ENCODE assay signal across 18 cellular contexts in the genomic region with DNA sequence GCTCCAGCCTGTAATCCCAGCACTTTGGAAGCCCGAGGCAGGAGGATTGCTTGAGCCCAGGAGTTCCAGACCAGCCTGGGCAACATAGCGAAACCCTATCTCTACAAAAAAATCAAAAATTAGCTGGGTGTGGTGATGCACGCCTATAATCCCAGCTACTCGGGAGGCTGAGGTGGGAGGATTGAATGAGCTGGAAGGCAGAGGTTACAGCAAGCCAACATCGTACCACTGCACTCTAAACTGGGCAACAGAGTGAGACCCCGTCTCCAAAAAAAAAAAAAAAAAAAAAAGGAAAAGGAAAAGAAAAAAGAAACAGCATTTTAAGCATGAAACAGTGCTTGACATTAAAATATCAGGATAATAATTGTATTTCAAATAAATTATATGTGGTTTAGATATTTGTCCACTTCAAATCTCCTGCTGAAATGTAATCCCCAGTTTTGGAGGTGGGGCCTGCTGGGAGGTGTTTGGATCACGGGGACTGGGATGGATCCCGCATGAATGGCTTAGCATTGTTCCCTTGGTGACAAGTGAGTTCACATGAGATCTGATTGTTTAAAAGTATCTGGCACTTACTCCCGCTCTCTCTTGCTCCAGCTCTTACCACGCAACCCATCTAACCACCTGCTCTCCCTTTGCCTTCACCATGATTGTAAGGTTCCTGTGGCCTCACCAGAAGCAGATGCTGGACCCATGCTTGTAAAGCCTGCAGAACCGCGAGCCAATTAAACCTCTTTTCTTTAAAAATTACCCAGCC.
DNase-seq lines count a peak whose midpoint lies in the region; ATAC-seq and TF ChIP-seq lines count a peak whose summit lies in the region.
"Had no signal": no experiment of that assay in that cellular context is flagged by ENCODE, and none has a peak within 500 bp of the region (broad histone marks: within the 10 kb centered on the region; RNA-seq: fewer than 3 reads in every experiment).

No MANE protein-coding gene starts in this region.

- intact Hi-C loops in dorsolateral prefrontal cortex (cut with DNase I) = no loop called here

- H3K4me3 Mint-ChIP-seq in stimulated activated naive B cell treated with anti-CD40 and anti-IgM and Interleukin-4, amounts not matched to agents 10 μg/mL and 1 μg/mL and 100 μg/mL, for 72 hours = no peak overlapping the region
- H3K4me3 Mint-ChIP-seq: CD14-positive monocyte had no signal

- H3K4ac ChIP-seq in mesendoderm (ENCODE audit: low read depth, low read length) (no peak overlapping the region), mesenchymal stem cell (ENCODE audit: low read depth in 1 of 2, low read length in 2 of 2) (no peak overlapping the region)

- H3K9me3 ChIP-seq in HEK293 (ENCODE audit: control insufficient read depth, insufficient read depth, low read depth, low read length) (no peaks in the 10 kb centered on the region), mesenchymal stem cell (ENCODE audit: control insufficient read depth, low read length) (no peaks in the 10 kb centered on the region)
- H3K9me3 ChIP-seq: Caco-2, SJSA1 had no signal

- no peak overlapping the region for H2AFZ ChIP-seq in mesenchymal stem cell (ENCODE audit: low read depth, low read length)
- H2AFZ ChIP-seq: PC-9 had no signal

- POLR2A ChIA-PET in HEK293 (lab: Yijun Ruan, JAX) = no interaction called here

- H2BK120ac ChIP-seq in mesendoderm (ENCODE audit: low read depth, low read length) (no peak overlapping the region), mesenchymal stem cell (ENCODE audit: low read depth, low read length) (no peak overlapping the region)

- H4K8ac ChIP-seq in mesendoderm (ENCODE audit: low read depth, low read length) (no peak overlapping the region), mesenchymal stem cell (ENCODE audit: low read length) (no peak overlapping the region)

- no peak overlapping the region for H3K27ac ChIP-seq in HEK293 (ENCODE audit: extremely low read depth, low read depth, low read length)
- H3K27ac ChIP-seq in dorsolateral prefrontal cortex = peak overlapping the region in 43 of 59 donors; percentile 7 to 87 (median 61)
- H3K27ac ChIP-seq in mesendoderm (ENCODE audit: low read depth, low read length) = no peak overlapping the region
- H3K27ac ChIP-seq in mesenchymal stem cell (ENCODE audit: low read length, poor library complexity, severe bottlenecking) = no peak overlapping the region
- H3K27ac ChIP-seq: PC-9, SJSA1 had no signal

- no peak overlapping the region for H3K18ac ChIP-seq in mesendoderm (ENCODE audit: low read length)
- no peak overlapping the region for H3K18ac ChIP-seq in mesenchymal stem cell (ENCODE audit: low read depth in 1 of 2, low read length in 2 of 2)

- no peak for ATAC-seq in stimulated activated naive B cell treated with anti-CD40 and anti-IgM and Interleukin-4, amounts not matched to agents 10 μg/mL and 1 μg/mL and 100 μg/mL, for 72 hours (replicated peaks)
- ATAC-seq in GM19328 (IDR thresholded peaks at IDR 0.05; ENCODE audit: unreplicated experiment) = no peak
- ATAC-seq: HCT116 had no signal

- H3K4me1 ChIP-seq in HEK293 (ENCODE audit: control insufficient read depth, insufficient read depth, low read length) (no peaks in the 10 kb centered on the region), mesendoderm (ENCODE audit: control insufficient read depth, low read depth, low read length) (no peaks in the 10 kb centered on the region), mesenchymal stem cell (ENCODE audit: control insufficient read depth, insufficient read depth, low read depth, low read length) (no peaks in the 10 kb centered on the region)
- H3K4me1 ChIP-seq: Caco-2, SJSA1 had no signal

- no peak overlapping the region for H3K4me3 ChIP-seq in HEK293 (ENCODE audit: low read depth, low read length)
- H3K4me3 ChIP-seq in dorsolateral prefrontal cortex = peak overlapping the region in 2 of 59 donors; percentile 5 to 13
- no peak overlapping the region for H3K4me3 ChIP-seq in mesendoderm (ENCODE audit: low read length)
- no peak overlapping the region for H3K4me3 ChIP-seq in mesenchymal stem cell (ENCODE audit: insufficient read depth in 1 of 2, low read depth in 1 of 2, low read length in 2 of 2)
- H3K4me3 ChIP-seq: PC-9, SJSA1 had no signal

- DNase-seq in dorsolateral prefrontal cortex (peak in 3 of 10 donors; percentile 36 to 64 (median 51)), mesendoderm (peak; percentile 12), mesenchymal stem cell (no peak), NCI-H748 treated with DMSO at 0.1 percent for 48 hours (lab: John Stamatoyannopoulos, UW) (no peak)
- no peak for DNase-seq in stimulated activated naive B cell treated with anti-CD40 and anti-IgM and Interleukin-4, amounts not matched to agents 10 μg/mL and 1 μg/mL and 100 μg/mL, for 72 hours
- DNase-seq: Caco-2, DMS153, EL, MV-4-11, NCI-H1417 treated with DMSO at 0.1 percent for 48 hours, NCI-H2029 treated with DMSO at 0.1 percent for 48 hours, NCI-H510A treated with DMSO at 0.1 percent for 48 hours, PC-9 had no signal

- CTCF ChIA-PET in HEK293 (lab: Yijun Ruan, JAX) = interaction anchor here (1.2 kb wide), 1 partner anchor 12 kb away, joined by 4 read pairs; no protein-coding TSS in a partner anchor

- no peaks in the 10 kb centered on the region for H3K36me3 ChIP-seq in HEK293 (ENCODE audit: control insufficient read depth in 2 of 2, insufficient read depth in 1 of 2, low read length in 2 of 2)
- no peaks in the 10 kb centered on the region for H3K36me3 ChIP-seq in mesendoderm (ENCODE audit: control insufficient read depth, insufficient read depth, low read length)
- H3K36me3 ChIP-seq in mesenchymal stem cell (ENCODE audit: control insufficient read depth in 1 of 2, insufficient read depth in 2 of 2, low read depth in 1 of 2, low read length in 2 of 2) = no peaks in the 10 kb centered on the region
- H3K36me3 ChIP-seq: SJSA1 had no signal

- no peak overlapping the region for H2BK12ac ChIP-seq in mesenchymal stem cell (ENCODE audit: low read length in 2 of 2)

- peaks cover 6 to 17% of the 10 kb centered on the region in 2 donors for H3K36me3 Mint-ChIP-seq in stimulated activated naive B cell treated with anti-CD40 and anti-IgM and Interleukin-4, amounts not matched to agents 10 μg/mL and 1 μg/mL and 100 μg/mL, for 72 hours

- H3K14ac ChIP-seq in mesenchymal stem cell (ENCODE audit: low read length in 2 of 2) = no peak overlapping the region

- H4K91ac ChIP-seq in mesenchymal stem cell (ENCODE audit: low read length) = no peak overlapping the region

- H3K56ac ChIP-seq in mesendoderm (ENCODE audit: low read length) = no peak overlapping the region

- H2BK15ac ChIP-seq in mesendoderm (replicated peaks; ENCODE audit: low read depth) (no peak overlapping the region), mesenchymal stem cell (ENCODE audit: low read depth, poor library complexity, severe bottlenecking) (no peak overlapping the region)

- no peak overlapping the region for H2BK5ac ChIP-seq in mesendoderm (ENCODE audit: low read length)
- H2BK5ac ChIP-seq in mesenchymal stem cell (ENCODE audit: low read depth, low read length, poor library complexity, severe bottlenecking) = no peak overlapping the region

- WGBS in mesendoderm (ENCODE audit: extremely low coverage, insufficient coverage, low lambda C conversion rate) = no CpG with 5 or more reads among the region's 12 CpGs
- WGBS in mesenchymal stem cell = 95% methylated on average over 9 of the region's 12 CpGs

- peak overlapping the region; percentile 65 for H3K27ac Mint-ChIP-seq in stimulated activated naive B cell treated with anti-CD40 and anti-IgM and Interleukin-4, amounts not matched to agents 10 μg/mL and 1 μg/mL and 100 μg/mL, for 72 hours
- H3K27ac Mint-ChIP-seq: CD14-positive monocyte had no signal

- no peak for TF ChIP-seq CTCF in HEK293 (tag by site-specific recombination; IDR thresholded peaks at IDR 0.05)
- no peak for TF ChIP-seq CTCF in dorsolateral prefrontal cortex (IDR thresholded peaks at IDR 0.05 in 54 of 56, conservative IDR thresholded peaks at IDR 0.05 in 2 of 56; ENCODE audit: low read depth in 1 of 56, partially characterized antibody in 56 of 56)

- no peak overlapping the region for H2AK5ac ChIP-seq in mesendoderm (ENCODE audit: low read length)
- H2AK5ac ChIP-seq in mesenchymal stem cell (ENCODE audit: low read length, severe bottlenecking) = no peak overlapping the region

- H3K79me1 ChIP-seq in mesendoderm (ENCODE audit: low read length) (peaks cover 4% of the 10 kb centered on the region), mesenchymal stem cell (replicated peaks; ENCODE audit: low read length, poor library complexity, severe bottlenecking) (peaks cover 24% of the 10 kb centered on the region)

- H3K27me3 ChIP-seq in dorsolateral prefrontal cortex (no peaks in the 10 kb centered on the region), mesendoderm (ENCODE audit: insufficient read depth, low read length, poor library complexity) (no peaks in the 10 kb centered on the region), mesenchymal stem cell (ENCODE audit: control insufficient read depth in 1 of 2, insufficient read depth in 1 of 2, low read length in 2 of 2) (no peaks in the 10 kb centered on the region)
- H3K27me3 ChIP-seq: SJSA1 had no signal

- H3K4me1 Mint-ChIP-seq in stimulated activated naive B cell treated with anti-CD40 and anti-IgM and Interleukin-4, amounts not matched to agents 10 μg/mL and 1 μg/mL and 100 μg/mL, for 72 hours = peaks cover 9 to 16% of the 10 kb centered on the region in 2 donors

- H4K5ac ChIP-seq in mesendoderm (ENCODE audit: low read length) = no peak overlapping the region

- H3K9ac ChIP-seq in mesendoderm (ENCODE audit: low read length) = no peak overlapping the region
- no peak overlapping the region for H3K9ac ChIP-seq in mesenchymal stem cell (ENCODE audit: low read length)

- H3K4me2 ChIP-seq in mesendoderm (ENCODE audit: low read length) (no peak overlapping the region), mesenchymal stem cell (ENCODE audit: low read length, poor library complexity, severe bottlenecking) (no peak overlapping the region)
- H3K4me2 ChIP-seq: PC-9 had no signal

- H3K79me2 ChIP-seq in mesendoderm (ENCODE audit: control insufficient read depth, insufficient read depth, low read length) = peaks cover 5% of the 10 kb centered on the region

- no peaks in the 10 kb centered on the region for H3K9me3 Mint-ChIP-seq in stimulated activated naive B cell treated with anti-CD40 and anti-IgM and Interleukin-4, amounts not matched to agents 10 μg/mL and 1 μg/mL and 100 μg/mL, for 72 hours

- H3K23ac ChIP-seq in mesendoderm (ENCODE audit: low read length) = no peak overlapping the region
- no peak overlapping the region for H3K23ac ChIP-seq in mesenchymal stem cell (ENCODE audit: low read length in 2 of 2)

- H3K27me3 Mint-ChIP-seq in stimulated activated naive B cell treated with anti-CD40 and anti-IgM and Interleukin-4, amounts not matched to agents 10 μg/mL and 1 μg/mL and 100 μg/mL, for 72 hours = no peaks in the 10 kb centered on the region

TF ChIP-seq in HEK293, 187 proteins besides CTCF, POLR2A, EP300 and RAD21:
- TF ChIP-seq ZNF121 (tag by site-specific recombination; IDR thresholded peaks at IDR 0.05) = peak; percentile 57; the same call in 1 of the 2 replicates
- TF ChIP-seq SCRT1 (tag by site-specific recombination; IDR thresholded peaks at IDR 0.05; ENCODE audit: borderline replicate concordance) = no peak
TF ChIP-seq in HEK293: peak in this region for 1.

Comparison
In these comparisons a context has a peak if more than half of its experiments do, and no peak if none do; other contexts are left out.
1. H3K27ac ChIP-seq: peak in dorsolateral prefrontal cortex (43 of 59); none in HEK293 (single experiment), mesendoderm (single experiment) and mesenchymal stem cell (single experiment).